Comparison of ENCODE assay signal across 31 cellular contexts in genomic region chr6:151630387-151630786, GRCh38.
"Had no signal": no experiment of that assay in that cellular context is flagged by ENCODE, and none has a peak within 500 bp of the region (broad histone marks: within the 10 kb centered on the region; RNA-seq: fewer than 3 reads in every experiment).

No MANE protein-coding gene starts in this region.

- H3K4me1 Mint-ChIP-seq: activated B cell treated with CpG ODN at 0.5 μM for 24 hours, brain, T-cell had no signal

- H3K9me3 Mint-ChIP-seq: activated B cell treated with CpG ODN at 0.5 μM for 24 hours; activated CD4-positive, alpha-beta T cell treated with anti-CD3 and anti-CD28 coated beads, Interleukin-2, amount 10 ng/mL, durations not matched to agents 24 days and 14 days; activated naive CD4-positive, alpha-beta T cell treated with anti-CD3 and anti-CD28 coated beads, Interleukin-2, amount 50 U/mL, for 72 hours; activated naive CD8-positive, alpha-beta T cell treated with anti-CD3 and anti-CD28 coated beads, Interleukin-2, amount 50 U/mL, for 24 hours; activated T-cell treated with anti-CD3 and anti-CD28 coated beads, Interleukin-2, amount 50 U/mL, for 4 hours; brain; T-cell had no signal

- DNase-seq: activated B cell treated with CpG ODN at 0.5 μM for 24 hours; activated CD4-positive, alpha-beta T cell treated with anti-CD3 and anti-CD28 coated beads for 1 hour; activated CD4-positive, alpha-beta T cell treated with anti-CD3 and anti-CD28 coated beads, Interleukin-2, amount 10 ng/mL, durations not matched to agents 24 days and 14 days; activated CD4-positive, alpha-beta T cell treated with anti-CD3 and anti-CD28 coated beads, Interleukin-2, amount 50 U/mL, for 48 hours; activated CD8-positive, alpha-beta memory T cell treated with anti-CD3 and anti-CD28 coated beads for 24 hours; activated effector memory CD4-positive, alpha-beta T cell treated with anti-CD3 and anti-CD28 coated beads, Interleukin-2, amount 50 U/mL, for 16 hours; activated naive CD4-positive, alpha-beta T cell treated with Interleukin-2 at 50 U/mL for 16 hours; activated naive CD8-positive, alpha-beta T cell treated with anti-CD3 and anti-CD28 coated beads, Interleukin-2, amount 50 U/mL, for 24 hours; activated T-cell treated with anti-CD3 and anti-CD28 coated beads, Interleukin-2, amount 50 U/mL, for 4 hours; amniotic stem cell; MM.1S; NCI-H1105; NCI-H1436; NCI-H1694 treated with DMSO at 0.1 percent for 48 hours; NCI-H2029 treated with DMSO at 0.1 percent for 48 hours; NCI-H345; NCI-H510A; NCI-H69; NK-92 treated with Interleukin-12 subunit alpha and Interleukin-12 subunit beta, amount 100 ng/mL, for 24 hours; OCI-M1; RPMI8226; T-cell; T-helper 2 cell; T1000 had no signal

- ATAC-seq: activated naive CD4-positive, alpha-beta T cell treated with anti-CD3 and anti-CD28 coated beads, Interleukin-2, amount 50 U/mL, for 72 hours; activated naive CD8-positive, alpha-beta T cell treated with anti-CD3 and anti-CD28 coated beads, Interleukin-2, amount 50 U/mL, for 24 hours; activated T-cell treated with anti-CD3 and anti-CD28 coated beads, Interleukin-2, amount 50 U/mL, for 4 hours; Panc1; T-cell had no signal

- H3K36me3 Mint-ChIP-seq: activated naive CD4-positive, alpha-beta T cell treated with anti-CD3 and anti-CD28 coated beads, Interleukin-2, amount 50 U/mL, for 72 hours; brain; T-cell had no signal

- FAIRE-seq: astrocyte, TTC549 had no signal

- H3K4me3 Mint-ChIP-seq: activated B cell treated with CpG ODN at 0.5 μM for 24 hours; activated CD4-positive, alpha-beta T cell treated with anti-CD3 and anti-CD28 coated beads, Interleukin-2, amount 10 ng/mL, durations not matched to agents 24 days and 14 days; activated naive CD8-positive, alpha-beta T cell treated with anti-CD3 and anti-CD28 coated beads, Interleukin-2, amount 50 U/mL, for 24 hours; activated T-cell treated with anti-CD3 and anti-CD28 coated beads, Interleukin-2, amount 50 U/mL, for 4 hours; brain; T-cell had no signal

- H3K9ac ChIP-seq: KMS-11 had no signal

- H3K27ac ChIP-seq: KMS-11, SK-N-MC had no signal

- H3K27ac Mint-ChIP-seq: activated B cell treated with CpG ODN at 0.5 μM for 24 hours; activated CD4-positive, alpha-beta T cell treated with anti-CD3 and anti-CD28 coated beads, Interleukin-2, amount 10 ng/mL, durations not matched to agents 24 days and 14 days; activated naive CD4-positive, alpha-beta T cell treated with anti-CD3 and anti-CD28 coated beads, Interleukin-2, amount 50 U/mL, for 72 hours; activated naive CD8-positive, alpha-beta T cell treated with anti-CD3 and anti-CD28 coated beads, Interleukin-2, amount 50 U/mL, for 24 hours; brain; T-cell had no signal

- H3K4me2 ChIP-seq: KMS-11 had no signal

- H3K4me3 ChIP-seq: SK-N-MC had no signal
